Comparison of ENCODE assay signal across 6 cellular contexts in genomic region chr3:57287205-57287604, GRCh38. TPM values are rescaled to one million over a fixed set of nuclear protein-coding genes. Genes with fewer than 3 reads are reported as not detected.
"Had no signal": no experiment of that assay in that cellular context is flagged by ENCODE, and none has a peak within 500 bp of the region (broad histone marks: within the 10 kb centered on the region; RNA-seq: fewer than 3 reads in every experiment).

No MANE protein-coding gene starts in this region.

- ATAC-seq: GM23338 had no signal

- DNase-seq: H9, HCEC 1CT, IMR-90 had no signal

- H3K4me3 Mint-ChIP-seq: GM23338, H9 had no signal

- H3K4me1 Mint-ChIP-seq: GM23338, H9 had no signal

- H3K27ac Mint-ChIP-seq: GM23338, H9 had no signal

- H2AFZ ChIP-seq: GM23338 had no signal

- H3K4me2 ChIP-seq: GM23338 had no signal

- H3K4me3 ChIP-seq: GM23338 had no signal

RNA-seq across cellular contexts. Expression of gene ASB14, which starts 5.3 kb away (rescaled TPM):
- total RNA-seq: GM23338, H1, H9, HT-29, IMR-90 had no signal
- polyA plus RNA-seq: H1, IMR-90 had no signal
